Comparison of ENCODE assay signal across 2 cellular contexts in the genomic region with DNA sequence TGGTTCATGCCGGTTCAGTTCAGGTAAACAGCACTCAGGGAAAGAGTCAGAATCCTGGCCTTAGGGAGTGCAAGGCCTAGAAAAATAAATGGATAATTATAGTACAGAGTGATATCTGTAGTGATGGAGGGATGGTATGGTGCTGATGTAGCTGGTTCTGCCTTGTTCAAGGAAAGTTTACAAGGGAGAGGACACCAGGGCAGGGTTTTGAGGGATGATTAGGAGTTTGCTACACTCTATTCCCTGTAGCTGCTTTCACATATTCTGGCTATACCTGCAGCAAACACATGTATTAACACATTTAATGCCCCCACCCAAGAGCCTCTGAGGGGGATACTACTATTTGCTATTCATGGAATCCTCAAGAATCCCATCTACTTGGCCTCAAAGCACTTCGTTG.
TF ChIP-seq lines count a peak whose summit lies in the region.

No MANE protein-coding gene starts in this region.

TF ChIP-seq in SK-N-SH treated with all-trans-retinoic acid at 6 μM for 48 hours, 23 proteins besides CTCF, POLR2A, EP300 and RAD21:
- TF ChIP-seq, protein P1, sequence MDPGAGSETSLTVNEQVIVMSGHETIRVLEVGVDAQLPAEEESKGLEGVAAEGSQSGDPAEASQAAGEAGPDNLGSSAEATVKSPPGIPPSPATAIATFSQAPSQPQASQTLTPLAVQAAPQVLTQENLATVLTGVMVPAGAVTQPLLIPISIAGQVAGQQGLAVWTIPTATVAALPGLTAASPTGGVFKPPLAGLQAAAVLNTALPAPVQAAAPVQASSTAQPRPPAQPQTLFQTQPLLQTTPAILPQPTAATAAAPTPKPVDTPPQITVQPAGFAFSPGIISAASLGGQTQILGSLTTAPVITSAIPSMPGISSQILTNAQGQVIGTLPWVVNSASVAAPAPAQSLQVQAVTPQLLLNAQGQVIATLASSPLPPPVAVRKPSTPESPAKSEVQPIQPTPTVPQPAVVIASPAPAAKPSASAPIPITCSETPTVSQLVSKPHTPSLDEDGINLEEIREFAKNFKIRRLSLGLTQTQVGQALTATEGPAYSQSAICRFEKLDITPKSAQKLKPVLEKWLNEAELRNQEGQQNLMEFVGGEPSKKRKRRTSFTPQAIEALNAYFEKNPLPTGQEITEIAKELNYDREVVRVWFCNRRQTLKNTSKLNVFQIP (CRISPR knock-in tag; IDR thresholded peaks at IDR 0.05; ENCODE audit: borderline replicate concordance, low read depth) = no peak
- peak; percentile 93 for TF ChIP-seq ZFP3 (CRISPR knock-in tag; IDR thresholded peaks at IDR 0.05)

TF ChIP-seq in SK-N-SH, 30 proteins besides CTCF, POLR2A, EP300 and RAD21:
- TF ChIP-seq, protein P2, sequence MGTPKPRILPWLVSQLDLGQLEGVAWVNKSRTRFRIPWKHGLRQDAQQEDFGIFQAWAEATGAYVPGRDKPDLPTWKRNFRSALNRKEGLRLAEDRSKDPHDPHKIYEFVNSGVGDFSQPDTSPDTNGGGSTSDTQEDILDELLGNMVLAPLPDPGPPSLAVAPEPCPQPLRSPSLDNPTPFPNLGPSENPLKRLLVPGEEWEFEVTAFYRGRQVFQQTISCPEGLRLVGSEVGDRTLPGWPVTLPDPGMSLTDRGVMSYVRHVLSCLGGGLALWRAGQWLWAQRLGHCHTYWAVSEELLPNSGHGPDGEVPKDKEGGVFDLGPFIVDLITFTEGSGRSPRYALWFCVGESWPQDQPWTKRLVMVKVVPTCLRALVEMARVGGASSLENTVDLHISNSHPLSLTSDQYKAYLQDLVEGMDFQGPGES (IDR thresholded peaks at IDR 0.05; ENCODE audit: low read depth, low read length) = no peak
- TF ChIP-seq ELF1 (IDR thresholded peaks at IDR 0.05) = no peak
- TF ChIP-seq GABPA (IDR thresholded peaks at IDR 0.05; ENCODE audit: low read depth) = no peak
- no peak for TF ChIP-seq TEAD4 (IDR thresholded peaks at IDR 0.05; ENCODE audit: borderline replicate concordance, insufficient read depth)
- TF ChIP-seq POLR2AphosphoS5 (IDR thresholded peaks at IDR 0.05; ENCODE audit: low read depth, low read length) = no peak
- TF ChIP-seq NFIC (IDR thresholded peaks at IDR 0.05; ENCODE audit: borderline replicate concordance) = no peak
- TF ChIP-seq, protein P3, sequence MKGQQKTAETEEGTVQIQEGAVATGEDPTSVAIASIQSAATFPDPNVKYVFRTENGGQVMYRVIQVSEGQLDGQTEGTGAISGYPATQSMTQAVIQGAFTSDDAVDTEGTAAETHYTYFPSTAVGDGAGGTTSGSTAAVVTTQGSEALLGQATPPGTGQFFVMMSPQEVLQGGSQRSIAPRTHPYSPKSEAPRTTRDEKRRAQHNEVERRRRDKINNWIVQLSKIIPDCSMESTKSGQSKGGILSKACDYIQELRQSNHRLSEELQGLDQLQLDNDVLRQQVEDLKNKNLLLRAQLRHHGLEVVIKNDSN (IDR thresholded peaks at IDR 0.05; ENCODE audit: borderline replicate concordance, low read depth) = no peak
- TF ChIP-seq FOXM1 (IDR thresholded peaks at IDR 0.05; ENCODE audit: low read depth) = no peak
- no peak for TF ChIP-seq CHD2 (IDR thresholded peaks at IDR 0.05; ENCODE audit: low read length, partially characterized antibody)
- TF ChIP-seq, protein P4, sequence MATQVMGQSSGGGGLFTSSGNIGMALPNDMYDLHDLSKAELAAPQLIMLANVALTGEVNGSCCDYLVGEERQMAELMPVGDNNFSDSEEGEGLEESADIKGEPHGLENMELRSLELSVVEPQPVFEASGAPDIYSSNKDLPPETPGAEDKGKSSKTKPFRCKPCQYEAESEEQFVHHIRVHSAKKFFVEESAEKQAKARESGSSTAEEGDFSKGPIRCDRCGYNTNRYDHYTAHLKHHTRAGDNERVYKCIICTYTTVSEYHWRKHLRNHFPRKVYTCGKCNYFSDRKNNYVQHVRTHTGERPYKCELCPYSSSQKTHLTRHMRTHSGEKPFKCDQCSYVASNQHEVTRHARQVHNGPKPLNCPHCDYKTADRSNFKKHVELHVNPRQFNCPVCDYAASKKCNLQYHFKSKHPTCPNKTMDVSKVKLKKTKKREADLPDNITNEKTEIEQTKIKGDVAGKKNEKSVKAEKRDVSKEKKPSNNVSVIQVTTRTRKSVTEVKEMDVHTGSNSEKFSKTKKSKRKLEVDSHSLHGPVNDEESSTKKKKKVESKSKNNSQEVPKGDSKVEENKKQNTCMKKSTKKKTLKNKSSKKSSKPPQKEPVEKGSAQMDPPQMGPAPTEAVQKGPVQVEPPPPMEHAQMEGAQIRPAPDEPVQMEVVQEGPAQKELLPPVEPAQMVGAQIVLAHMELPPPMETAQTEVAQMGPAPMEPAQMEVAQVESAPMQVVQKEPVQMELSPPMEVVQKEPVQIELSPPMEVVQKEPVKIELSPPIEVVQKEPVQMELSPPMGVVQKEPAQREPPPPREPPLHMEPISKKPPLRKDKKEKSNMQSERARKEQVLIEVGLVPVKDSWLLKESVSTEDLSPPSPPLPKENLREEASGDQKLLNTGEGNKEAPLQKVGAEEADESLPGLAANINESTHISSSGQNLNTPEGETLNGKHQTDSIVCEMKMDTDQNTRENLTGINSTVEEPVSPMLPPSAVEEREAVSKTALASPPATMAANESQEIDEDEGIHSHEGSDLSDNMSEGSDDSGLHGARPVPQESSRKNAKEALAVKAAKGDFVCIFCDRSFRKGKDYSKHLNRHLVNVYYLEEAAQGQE (IDR thresholded peaks at IDR 0.05; ENCODE audit: low read depth, low read length) = no peak
- TF ChIP-seq, protein P5, sequence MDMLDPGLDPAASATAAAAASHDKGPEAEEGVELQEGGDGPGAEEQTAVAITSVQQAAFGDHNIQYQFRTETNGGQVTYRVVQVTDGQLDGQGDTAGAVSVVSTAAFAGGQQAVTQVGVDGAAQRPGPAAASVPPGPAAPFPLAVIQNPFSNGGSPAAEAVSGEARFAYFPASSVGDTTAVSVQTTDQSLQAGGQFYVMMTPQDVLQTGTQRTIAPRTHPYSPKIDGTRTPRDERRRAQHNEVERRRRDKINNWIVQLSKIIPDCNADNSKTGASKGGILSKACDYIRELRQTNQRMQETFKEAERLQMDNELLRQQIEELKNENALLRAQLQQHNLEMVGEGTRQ (IDR thresholded peaks at IDR 0.05; ENCODE audit: borderline replicate concordance, low read depth, low read length) = no peak
- no peak for TF ChIP-seq GATA2 (CRISPR knock-in tag; IDR thresholded peaks at IDR 0.05)
- TF ChIP-seq, protein P6, sequence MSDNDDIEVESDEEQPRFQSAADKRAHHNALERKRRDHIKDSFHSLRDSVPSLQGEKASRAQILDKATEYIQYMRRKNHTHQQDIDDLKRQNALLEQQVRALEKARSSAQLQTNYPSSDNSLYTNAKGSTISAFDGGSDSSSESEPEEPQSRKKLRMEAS (IDR thresholded peaks at IDR 0.05; ENCODE audit: low read depth) = no peak
- no peak for TF ChIP-seq MXI1 (IDR thresholded peaks at IDR 0.05; ENCODE audit: low read depth, low read length)
- no peak for TF ChIP-seq EZH2phosphoT487 (IDR thresholded peaks at IDR 0.05; ENCODE audit: borderline replicate concordance, low read depth)
- TF ChIP-seq TCF12 (IDR thresholded peaks at IDR 0.05) = no peak
- TF ChIP-seq MEF2A (IDR thresholded peaks at IDR 0.05; ENCODE audit: borderline replicate concordance, low read depth) = no peak
- no peak for TF ChIP-seq SMC3 (IDR thresholded peaks at IDR 0.05; ENCODE audit: low read depth, low read length)
